20 cellular contexts compared by ENCODE assay signal in genomic region chr4:106671711-106672110, GRCh38.
A peak's percentile ranks its signal among the peaks of the same experiment; 100 is the strongest.
DNase-seq lines count a peak whose midpoint lies in the region; ATAC-seq and TF ChIP-seq lines count a peak whose summit lies in the region.
"Had no signal": no experiment of that assay in that cellular context is flagged by ENCODE, and none has a peak within 500 bp of the region (broad histone marks: within the 10 kb centered on the region; RNA-seq: fewer than 3 reads in every experiment).

No MANE protein-coding gene starts in this region.

- WGBS in smooth muscle cell (ENCODE audit: low lambda C conversion rate) = 37% methylated on average over 1 of the region's 1 CpG

- no peak overlapping the region for H3K27ac Mint-ChIP-seq in CD4-positive, alpha-beta T cell
- H3K27ac Mint-ChIP-seq: CD8-positive, alpha-beta T cell had no signal

- H3K9ac ChIP-seq in adipocyte (ENCODE audit: low read length) (no peak overlapping the region), smooth muscle cell (ENCODE audit: low read depth) (no peak overlapping the region)

- peaks cover 5% of the 10 kb centered on the region for H3K9me3 ChIP-seq in adipocyte (ENCODE audit: control insufficient read depth, low read length)
- H3K9me3 ChIP-seq in smooth muscle cell (replicated peaks; ENCODE audit: low read depth) = no peaks in the 10 kb centered on the region
- H3K9me3 ChIP-seq in CD4-positive, alpha-beta T cell (ENCODE audit: control insufficient read depth, low read length) = peaks cover 4% of the 10 kb centered on the region
- H3K9me3 ChIP-seq: Peyer's patch had no signal

- H3K4me1 ChIP-seq in adipocyte (ENCODE audit: control insufficient read depth, insufficient read depth, low read length) = peaks cover 8% of the 10 kb centered on the region
- no peaks in the 10 kb centered on the region for H3K4me1 ChIP-seq in smooth muscle cell (ENCODE audit: low read depth)
- H3K4me1 ChIP-seq: Peyer's patch had no signal

- H3K9me3 Mint-ChIP-seq in CD4-positive, alpha-beta T cell = no peaks in the 10 kb centered on the region

- H3K36me3 ChIP-seq in adipocyte (ENCODE audit: control insufficient read depth, insufficient read depth, low read length, severe bottlenecking) (no peaks in the 10 kb centered on the region), smooth muscle cell (ENCODE audit: low read depth) (no peaks in the 10 kb centered on the region)
- H3K36me3 ChIP-seq: Peyer's patch had no signal

- no peaks in the 10 kb centered on the region for H3K27me3 Mint-ChIP-seq in CD4-positive, alpha-beta T cell

- ATAC-seq in CD4-positive, alpha-beta T cell (ENCODE audit: poor library complexity) = no peak
- no peak for ATAC-seq in HG03196 (IDR thresholded peaks at IDR 0.05; ENCODE audit: unreplicated experiment)
- ATAC-seq: CD8-positive, alpha-beta T cell had no signal

- POLR2A ChIA-PET in CD4-positive, alpha-beta T cell (lab: Charles Lee) = no interaction called here

- peak overlapping the region; percentile 59 for H3K27ac ChIP-seq in smooth muscle cell (ENCODE audit: low read depth)
- H3K27ac ChIP-seq in CD4-positive, alpha-beta T cell (ENCODE audit: low read depth, low read length) = no peak overlapping the region
- H3K27ac ChIP-seq: Peyer's patch had no signal

- H3K4me3 Mint-ChIP-seq in CD4-positive, alpha-beta T cell = no peak overlapping the region
- H3K4me3 Mint-ChIP-seq: CD8-positive, alpha-beta T cell had no signal

- DNase-seq in GM04503 (ENCODE audit: low read depth) (peak; percentile 24), adipocyte (ENCODE audit: low read depth) (peak; percentile 19), epithelial cell of esophagus (ENCODE audit: low read depth) (peak; percentile 7), smooth muscle cell (lab: John Stamatoyannopoulos, UW; ENCODE audit: unreplicated experiment) (no peak), NK-92 (lab: John Stamatoyannopoulos, UW; ENCODE audit: unreplicated experiment) (no peak)
- DNase-seq in CD4-positive, alpha-beta T cell = no peak
- DNase-seq: CD8-positive, alpha-beta T cell; DMS79 treated with DMSO at 0.1 percent for 48 hours; GF-D8; H7; Karpas-422; NCI-H1105; NCI-H1694 treated with DMSO at 0.1 percent for 48 hours; NCI-H2107; NCI-H2227 treated with DMSO at 0.1 percent for 48 hours; NCI-H524; Peyer's patch; Right ventricle myocardium superior had no signal

- H4K20me1 ChIP-seq in smooth muscle cell (ENCODE audit: low read depth) = no peaks in the 10 kb centered on the region

- intact Hi-C loops in CD4-positive, alpha-beta T cell (cut with DNase I, micrococcal nuclease) = no loop called here

- no peaks in the 10 kb centered on the region for H3K36me3 Mint-ChIP-seq in CD4-positive, alpha-beta T cell (ENCODE audit: low read depth)
- H3K36me3 Mint-ChIP-seq: CD8-positive, alpha-beta T cell had no signal

- peaks cover 12% of the 10 kb centered on the region for H3F3A ChIP-seq in smooth muscle cell (ENCODE audit: low read depth)

- H3K4me2 ChIP-seq in smooth muscle cell = peak overlapping the region; percentile 46

- H3K27me3 ChIP-seq in adipocyte (replicated peaks; ENCODE audit: control insufficient read depth, insufficient read depth, low read length) (no peaks in the 10 kb centered on the region), smooth muscle cell (ENCODE audit: low read depth) (no peaks in the 10 kb centered on the region)
- no peaks in the 10 kb centered on the region for H3K27me3 ChIP-seq in CD4-positive, alpha-beta T cell (ENCODE audit: control insufficient read depth, insufficient read depth, low read length)
- H3K27me3 ChIP-seq: Peyer's patch had no signal

- H3K4me3 ChIP-seq in adipocyte (ENCODE audit: low read length) (no peak overlapping the region), epithelial cell of esophagus (ENCODE audit: low read length) (no peak overlapping the region), smooth muscle cell (no peak overlapping the region)
- H3K4me3 ChIP-seq: Peyer's patch, SK-N-MC had no signal

- no peaks in the 10 kb centered on the region for H3K4me1 Mint-ChIP-seq in CD4-positive, alpha-beta T cell (ENCODE audit: low read depth)

- H3K79me2 ChIP-seq in smooth muscle cell (ENCODE audit: low read depth) = no peaks in the 10 kb centered on the region

- no peak overlapping the region for H2AFZ ChIP-seq in smooth muscle cell (ENCODE audit: low read depth)

- CTCF ChIA-PET in CD4-positive, alpha-beta T cell (lab: Charles Lee) = no interaction called here

- no peak for TF ChIP-seq CTCF in epithelial cell of esophagus (IDR thresholded peaks at IDR 0.05; ENCODE audit: insufficient read depth, low read depth, low read length, missing control alignments)
- TF ChIP-seq CTCF in smooth muscle cell (IDR thresholded peaks at IDR 0.05; ENCODE audit: borderline replicate concordance, insufficient read depth, poor library complexity, severe bottlenecking) = no peak
- TF ChIP-seq CTCF in CD4-positive, alpha-beta T cell (IDR thresholded peaks at IDR 0.05) = no peak

Comparison
In these comparisons a context has a peak if more than half of its experiments do, and no peak if none do; other contexts are left out.
1. DNase-seq: peak in GM04503 (single experiment), adipocyte (single experiment) and epithelial cell of esophagus (single experiment); none in smooth muscle cell (single experiment), NK-92 (single experiment) and CD4-positive, alpha-beta T cell (0 of 10).